In the genomic region with DNA sequence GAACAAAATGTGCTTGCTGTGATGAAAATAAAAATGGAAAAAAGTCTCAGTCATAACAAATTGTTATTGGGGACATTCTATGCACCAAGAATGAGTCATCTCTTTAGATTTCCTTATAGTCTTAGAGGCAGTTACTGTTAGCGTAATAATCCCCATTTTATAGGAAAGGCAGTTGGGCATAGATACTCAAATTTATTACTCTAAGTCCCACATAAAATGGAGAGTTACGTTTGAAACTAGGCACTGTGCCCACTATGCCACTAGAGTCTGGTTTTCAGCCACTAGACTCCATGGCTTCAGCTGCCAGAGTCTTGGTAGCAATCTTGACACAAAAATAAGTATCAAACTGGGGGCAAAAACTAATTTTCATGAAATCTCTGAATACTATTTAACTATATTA, we compare ENCODE assay signal across 32 cellular contexts.
"Had no signal": no experiment of that assay in that cellular context is flagged by ENCODE, and none has a peak within 500 bp of the region (broad histone marks: within the 10 kb centered on the region; RNA-seq: fewer than 3 reads in every experiment).

No MANE protein-coding gene starts in this region.

- DNase-seq: activated B cell treated with CpG ODN at 0.5 μM for 24 hours; activated CD4-positive, alpha-beta memory T cell treated with anti-CD3 and anti-CD28 coated beads for 36 hours; activated CD4-positive, alpha-beta T cell treated with anti-CD3 and anti-CD28 coated beads for 36 hours; activated CD4-positive, alpha-beta T cell treated with anti-CD3 and anti-CD28 coated beads, Interleukin-2, amount 10 ng/mL, durations not matched to agents 24 days and 14 days; activated CD8-positive, alpha-beta memory T cell treated with anti-CD3 and anti-CD28 coated beads, Interleukin-2, amount 10 ng/mL, durations not matched to agents 7 days and 5 days; activated CD8-positive, alpha-beta memory T cell treated with anti-CD3 and anti-CD28 coated beads, Interleukin-2, amount 50 U/mL, for 4 hours; activated CD8-positive, alpha-beta T cell treated with anti-CD3 and anti-CD28 coated beads, Interleukin-2, amount 10 ng/mL, durations not matched to agents 7 days and 5 days; activated effector memory CD4-positive, alpha-beta T cell treated with anti-CD3 and anti-CD28 coated beads, Interleukin-2, amount 50 U/mL, for 16 hours; activated naive CD4-positive, alpha-beta T cell treated with anti-CD3 and anti-CD28 coated beads for 36 hours; activated naive CD8-positive, alpha-beta T cell treated with anti-CD3 and anti-CD28 coated beads for 36 hours; activated naive CD8-positive, alpha-beta T cell treated with anti-CD3 and anti-CD28 coated beads, Interleukin-2, amount 50 U/mL, for 24 hours; activated T-cell treated with anti-CD3 and anti-CD28 coated beads, Interleukin-2, amount 50 U/mL, for 1 hour; activated T-cell treated with anti-CD3 and anti-CD28 coated beads, Interleukin-2, amount 50 U/mL, for 48 hours; adrenal gland; amygdala; cortex of kidney; dermis blood vessel endothelial cell; effector CD4-positive, alpha-beta T cell; effector memory CD8-positive, alpha-beta T cell; erythroblast; esophagus squamous epithelium; foreskin melanocyte; heart right ventricle; T-helper 1 cell; T-helper 17 cell; T1000; WERI-Rb-1 had no signal

- H3K27me3 ChIP-seq: adrenal gland, ascending aorta, breast epithelium, cardiac muscle cell, esophagus squamous epithelium, gastroesophageal sphincter, heart right ventricle had no signal

- ATAC-seq: activated CD4-positive, alpha-beta T cell treated with anti-CD3 and anti-CD28 coated beads for 36 hours; activated CD4-positive, CD25-positive, alpha-beta regulatory T cell treated with anti-CD3 and anti-CD28 coated beads, Interleukin-2, amount 50 U/mL, for 24 hours; activated CD8-positive, alpha-beta memory T cell treated with anti-CD3 and anti-CD28 coated beads, Interleukin-2, amount 10 ng/mL, durations not matched to agents 7 days and 5 days; activated CD8-positive, alpha-beta T cell treated with anti-CD3 and anti-CD28 coated beads, Interleukin-2, amount 10 ng/mL, durations not matched to agents 7 days and 5 days; activated naive CD8-positive, alpha-beta T cell treated with anti-CD3 and anti-CD28 coated beads, Interleukin-2, amount 50 U/mL, for 24 hours; effector memory CD8-positive, alpha-beta T cell; gastroesophageal sphincter; heart right ventricle; T-helper 17 cell had no signal

- H3K4me1 ChIP-seq: adrenal gland, ascending aorta, breast epithelium, esophagus squamous epithelium, gastroesophageal sphincter, heart right ventricle had no signal

- H3K36me3 ChIP-seq: adrenal gland, ascending aorta, breast epithelium, cardiac muscle cell, esophagus squamous epithelium, gastroesophageal sphincter, heart right ventricle, WERI-Rb-1 had no signal

- H3K9me3 ChIP-seq: adrenal gland had no signal

- H3K27ac ChIP-seq: adrenal gland, ascending aorta, breast epithelium, cardiac muscle cell, esophagus squamous epithelium, gastroesophageal sphincter, heart right ventricle, WERI-Rb-1 had no signal

- H3K4me3 ChIP-seq: adrenal gland, ascending aorta, breast epithelium, cardiac muscle cell, esophagus squamous epithelium, gastroesophageal sphincter, heart right ventricle had no signal
